In genomic region chr15:70272565-70273355, GRCh38 we compare ENCODE assay signal across 12 cellular contexts.
"Had no signal": no experiment of that assay in that cellular context is flagged by ENCODE, and none has a peak within 500 bp of the region (broad histone marks: within the 10 kb centered on the region; RNA-seq: fewer than 3 reads in every experiment).

No MANE protein-coding gene starts in this region.

- H3K9me3 ChIP-seq: heart left ventricle, transverse colon had no signal

- H3K9me3 Mint-ChIP-seq: activated CD8-positive, alpha-beta T cell treated with anti-CD3 and anti-CD28 coated beads for 36 hours; activated T-cell treated with anti-CD3 and anti-CD28 coated beads, Interleukin-2, amount 50 U/mL, for 72 hours; T-cell had no signal

- H3K36me3 Mint-ChIP-seq: T-cell had no signal

- H3K27me3 ChIP-seq: heart left ventricle, transverse colon had no signal

- H3K36me3 ChIP-seq: heart left ventricle, transverse colon had no signal

- H3K27ac Mint-ChIP-seq: activated CD8-positive, alpha-beta T cell treated with anti-CD3 and anti-CD28 coated beads for 36 hours; activated T-cell treated with anti-CD3 and anti-CD28 coated beads, Interleukin-2, amount 50 U/mL, for 72 hours; T-cell had no signal

- ATAC-seq: activated CD8-positive, alpha-beta T cell treated with anti-CD3 and anti-CD28 coated beads for 36 hours; activated T-cell treated with anti-CD3 and anti-CD28 coated beads, Interleukin-2, amount 50 U/mL, for 72 hours; heart left ventricle; left lobe of liver; T-cell had no signal

- H3K27ac ChIP-seq: heart left ventricle, transverse colon had no signal

- DNase-seq: activated CD8-positive, alpha-beta memory T cell treated with anti-CD3 and anti-CD28 coated beads, Interleukin-2, amount 50 U/mL, for 4 hours; activated CD8-positive, alpha-beta T cell treated with anti-CD3 and anti-CD28 coated beads for 36 hours; activated T-cell treated with anti-CD3 and anti-CD28 coated beads, Interleukin-2, amount 50 U/mL, for 72 hours; foreskin melanocyte; stimulated activated naive CD4-positive, alpha-beta T cell; substantia nigra; T-cell; T1000; transverse colon had no signal

- H3K4me3 Mint-ChIP-seq: activated CD8-positive, alpha-beta T cell treated with anti-CD3 and anti-CD28 coated beads for 36 hours; activated T-cell treated with anti-CD3 and anti-CD28 coated beads, Interleukin-2, amount 50 U/mL, for 72 hours; T-cell had no signal

- H3K4me3 ChIP-seq: heart left ventricle, skin epidermis, transverse colon had no signal
